ENCODE assay signal across 21 cellular contexts in the genomic region with DNA sequence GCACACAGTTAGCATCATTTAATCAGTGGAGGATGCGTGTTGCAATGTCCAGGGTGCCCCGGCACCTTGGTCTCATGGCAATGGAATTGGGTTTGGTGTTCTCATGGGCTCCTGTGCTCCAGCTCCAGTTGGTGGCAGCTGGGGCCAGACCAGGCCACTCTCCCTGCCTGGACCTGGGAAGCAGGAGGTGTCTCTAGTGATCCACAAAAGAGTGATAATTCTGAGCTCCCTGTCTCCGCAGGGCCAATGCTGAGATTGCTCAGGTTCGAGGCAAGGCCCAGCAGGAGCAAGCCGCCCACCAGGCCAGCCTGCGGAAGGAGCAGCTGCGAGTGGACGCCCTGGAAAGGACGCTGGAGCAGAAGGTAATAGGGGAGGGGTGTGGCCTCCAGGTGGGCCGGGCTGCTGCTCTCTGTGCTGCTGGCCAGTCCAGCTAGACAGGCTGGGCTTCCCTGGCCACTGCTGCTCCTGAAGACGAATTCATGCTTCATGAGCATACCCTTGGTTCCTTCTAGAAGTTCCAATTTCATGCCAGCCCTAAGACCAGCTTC. TPM values are rescaled to one million over a fixed set of nuclear protein-coding genes. Genes with fewer than 3 reads are reported as not detected.
A peak's percentile ranks its signal among the peaks of the same experiment; 100 is the strongest.
DNase-seq lines count a peak whose midpoint lies in the region; FAIRE-seq and TF ChIP-seq lines count a peak whose summit lies in the region.
"Had no signal": no experiment of that assay in that cellular context is flagged by ENCODE, and none has a peak within 500 bp of the region (broad histone marks: within the 10 kb centered on the region; RNA-seq: fewer than 3 reads in every experiment).

No MANE protein-coding gene starts in this region.

- H3K36me3 Mint-ChIP-seq in endodermal cell (ENCODE audit: low read depth) (peaks cover 46% of the 10 kb centered on the region), nephron progenitor cell (ENCODE audit: low read depth) (peaks cover 31% of the 10 kb centered on the region)

- H3K4me3 ChIP-seq in endodermal cell (ENCODE audit: low read length) (no peak overlapping the region), prostate gland (no peak overlapping the region), esophagus muscularis mucosa (no peak overlapping the region)

- DNase-seq in HTR-8/SVneo (ENCODE audit: insufficient read length, low spot score): no peak
- peak; percentile 33 for DNase-seq in endodermal cell
- no peak for DNase-seq in nephron progenitor cell
- DNase-seq in prostate gland (ENCODE audit: low spot score): peak; percentile 22
- no peak for DNase-seq in activated CD4-positive, CD25-positive, alpha-beta regulatory T cell treated with anti-CD3 and anti-CD28 coated beads, Interleukin-2, amount 50 U/mL, for 72 hours
- no peak for DNase-seq in esophagus muscularis mucosa (ENCODE audit: extremely low spot score)
- DNase-seq in H54 (ENCODE audit: insufficient read length, low spot score): no peak
- DNase-seq: BE2C, DMS79 treated with DMSO at 0.1 percent for 48 hours, IMR-90, MV-4-11, NCI-H1105 treated with DMSO at 0.1 percent for 48 hours, NCI-H1694, NCI-H2081 treated with DMSO at 0.1 percent for 48 hours, NCI-H446, NCI-H526 had no signal

- 92 to 96% methylated on average over 5 to 11 of the region's 11 CpGs for WGBS in endodermal cell (ENCODE audit: insufficient coverage in 1 of 2, insufficient read length in 1 of 2), 2 experiments
- 82% methylated on average over 11 of the region's 11 CpGs for WGBS in prostate gland
- 88% methylated on average over 11 of the region's 11 CpGs for WGBS in esophagus muscularis mucosa

- intact Hi-C loops in prostate gland (cut with DNase I): no loop called here
- intact Hi-C loops in esophagus muscularis mucosa (cut with DNase I): no loop called here

- TF ChIP-seq EP300 in esophagus muscularis mucosa (IDR thresholded peaks at IDR 0.05): no peak

- peak; percentile 23 for FAIRE-seq in HTR-8/SVneo (lab: Jason Lieb, UNC)
- no peak for FAIRE-seq in H54 (lab: Jason Lieb, UNC)
- FAIRE-seq: RCC 7860 had no signal

- H3K4me3 Mint-ChIP-seq in endodermal cell: no peak overlapping the region
- H3K4me3 Mint-ChIP-seq in nephron progenitor cell: no peak overlapping the region

- no peaks in the 10 kb centered on the region for H3K27me3 ChIP-seq in endodermal cell (ENCODE audit: control insufficient read depth, insufficient read depth, low read length, poor library complexity, severe bottlenecking)
- H3K27me3 ChIP-seq in prostate gland (replicated peaks; ENCODE audit: insufficient read depth): no peaks in the 10 kb centered on the region
- H3K27me3 ChIP-seq in esophagus muscularis mucosa: no peaks in the 10 kb centered on the region
- H3K27me3 ChIP-seq: BE2C had no signal

- no peaks in the 10 kb centered on the region for H3K9me3 Mint-ChIP-seq in endodermal cell
- no peaks in the 10 kb centered on the region for H3K9me3 Mint-ChIP-seq in nephron progenitor cell

- H3K27ac Mint-ChIP-seq in endodermal cell (no peak overlapping the region), nephron progenitor cell (peak overlapping the region; percentile 84)

- no peak for TF ChIP-seq POLR2A in prostate gland (IDR thresholded peaks at IDR 0.05)
- no peak for TF ChIP-seq POLR2A in esophagus muscularis mucosa (IDR thresholded peaks at IDR 0.05; ENCODE audit: low read depth)
- no peak for TF ChIP-seq POLR2A in H54 (IDR thresholded peaks at IDR 0.05; ENCODE audit: low read depth, low read length)

- TF ChIP-seq CTCF in endodermal cell (conservative IDR thresholded peaks at IDR 0.05) (no peak), nephron progenitor cell (IDR thresholded peaks at IDR 0.05) (no peak), prostate gland (IDR thresholded peaks at IDR 0.05) (no peak), esophagus muscularis mucosa (IDR thresholded peaks at IDR 0.05) (no peak)

- H3K27me3 Mint-ChIP-seq in endodermal cell (ENCODE audit: insufficient read depth) (no peaks in the 10 kb centered on the region), nephron progenitor cell (ENCODE audit: low read depth, poor library complexity) (peaks cover 3% of the 10 kb centered on the region)

- no peaks in the 10 kb centered on the region for H3K4me1 ChIP-seq in endodermal cell (ENCODE audit: control insufficient read depth, insufficient read depth, low read length)
- H3K4me1 ChIP-seq in prostate gland (replicated peaks): no peaks in the 10 kb centered on the region
- H3K4me1 ChIP-seq in esophagus muscularis mucosa: peaks cover 9 to 23% (median 14%) of the 10 kb centered on the region in 4 donors
- H3K4me1 ChIP-seq: BE2C had no signal

- peaks cover 27% of the 10 kb centered on the region for H3K36me3 ChIP-seq in endodermal cell (ENCODE audit: control insufficient read depth, insufficient read depth, low read length)
- no peaks in the 10 kb centered on the region for H3K36me3 ChIP-seq in prostate gland
- peaks cover 0 to 91% (median 78%) of the 10 kb centered on the region in 4 donors for H3K36me3 ChIP-seq in esophagus muscularis mucosa
- H3K36me3 ChIP-seq: BE2C had no signal

- H3K9ac ChIP-seq in endodermal cell (ENCODE audit: extremely low read depth, low read length, poor library complexity, severe bottlenecking): no peak overlapping the region
- H3K9ac ChIP-seq: KMS-11 had no signal

- H3K4me1 Mint-ChIP-seq in endodermal cell (peaks cover 11% of the 10 kb centered on the region), nephron progenitor cell (peaks cover 29% of the 10 kb centered on the region)

- H3K9me3 ChIP-seq in endodermal cell (ENCODE audit: control insufficient read depth, low read length) (no peaks in the 10 kb centered on the region), prostate gland (no peaks in the 10 kb centered on the region), esophagus muscularis mucosa (no peaks in the 10 kb centered on the region)
- H3K9me3 ChIP-seq: BE2C had no signal

- no peak overlapping the region for H3K27ac ChIP-seq in endodermal cell (ENCODE audit: low read depth, low read length)
- H3K27ac ChIP-seq in prostate gland: no peak overlapping the region
- H3K27ac ChIP-seq in esophagus muscularis mucosa (replicated peaks in 1 of 4): no peak overlapping the region
- H3K27ac ChIP-seq: KMS-11 had no signal

RNA-seq across cellular contexts. Expression of a gene that starts 21.7 kb away (rescaled TPM):
- not detected for total RNA-seq in endodermal cell
- polyA plus RNA-seq in endodermal cell (2013, experiment 1 of 2): not detected
- polyA plus RNA-seq in endodermal cell (2013, experiment 2 of 2): not detected
- total RNA-seq in prostate gland: under 1 TPM in 1 of 2 donors, not detected in 1; 0.62 TPM
- under 1 TPM in 1 of 4 donors, not detected in 3; 0.29 TPM for total RNA-seq in esophagus muscularis mucosa
- total RNA-seq: A673, H4, IMR-90, SK-MEL-5 had no signal
- polyA plus RNA-seq: IMR-90 had no signal

Comparison
In these comparisons a context has a peak if more than half of its experiments do, and no peak if none do; other contexts are left out.
1. DNase-seq: peak in endodermal cell (single experiment) and prostate gland (single experiment); none in HTR-8/SVneo (single experiment), nephron progenitor cell (single experiment), activated CD4-positive, CD25-positive, alpha-beta regulatory T cell treated with anti-CD3 and anti-CD28 coated beads, Interleukin-2, amount 50 U/mL, for 72 hours (single experiment), esophagus muscularis mucosa (single experiment) and H54 (single experiment).